24 cellular contexts compared by ENCODE assay signal in the genomic region with DNA sequence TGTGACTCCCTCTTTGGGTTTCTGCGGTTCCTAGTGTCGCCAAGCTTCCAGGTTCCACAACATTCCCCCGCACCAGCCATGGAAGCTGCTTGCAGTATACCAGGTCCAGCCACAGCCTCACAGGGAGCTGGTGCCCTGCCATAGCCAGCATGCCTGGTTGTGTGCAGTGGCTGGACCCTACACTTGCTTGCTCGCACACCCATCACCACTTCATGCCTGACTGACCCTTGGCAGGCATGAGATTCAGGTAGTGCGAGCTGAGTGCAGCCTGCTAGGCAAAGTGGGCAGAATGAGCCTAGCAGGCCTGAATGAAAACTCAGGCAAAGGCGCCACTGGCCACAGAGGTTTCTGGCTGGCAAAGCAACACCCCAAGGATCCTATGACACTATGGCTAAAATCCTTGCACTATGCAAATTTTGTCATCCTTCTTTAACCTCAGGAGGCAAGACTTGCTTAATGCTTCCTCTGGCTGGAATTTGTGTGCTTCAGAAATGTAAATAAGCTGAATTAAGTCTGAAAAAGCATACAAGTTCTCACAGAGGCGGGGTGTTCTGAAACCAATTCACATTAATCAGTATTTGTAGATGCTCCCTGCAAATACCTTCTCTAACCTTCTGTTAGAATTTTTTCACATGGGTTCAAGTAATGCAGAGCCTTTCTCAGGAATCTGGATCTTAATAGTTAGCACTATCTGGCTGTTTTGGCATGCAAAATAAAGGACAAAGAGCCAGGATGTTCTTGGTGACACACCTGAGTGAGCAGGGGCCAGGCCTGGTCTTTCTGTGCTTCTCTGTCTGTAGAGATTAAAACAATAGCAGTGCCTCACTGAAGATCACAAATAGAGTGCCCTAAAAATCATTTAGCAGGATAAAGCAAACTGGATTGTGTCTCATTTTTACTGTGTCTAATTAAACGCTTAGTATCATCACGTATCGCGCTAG.
"Had no signal": no experiment of that assay in that cellular context is flagged by ENCODE, and none has a peak within 500 bp of the region (broad histone marks: within the 10 kb centered on the region; RNA-seq: fewer than 3 reads in every experiment).

No MANE protein-coding gene starts in this region.

- H3K27me3 ChIP-seq: adrenal gland, brain microvascular endothelial cell, foreskin keratinocyte, heart left ventricle, neutrophil, right lobe of liver, testis, uterus had no signal

- H3K4me1 Mint-ChIP-seq: activated naive CD8-positive, alpha-beta T cell treated with anti-CD3 and anti-CD28 coated beads for 36 hours had no signal

- H3K27ac Mint-ChIP-seq: activated naive CD8-positive, alpha-beta T cell treated with anti-CD3 and anti-CD28 coated beads for 36 hours; activated T-cell treated with anti-CD3 and anti-CD28 coated beads, Interleukin-2, amount 50 U/mL, for 72 hours; natural killer cell treated with Interleukin-12 subunit alpha and Interleukin-12 subunit beta and Interleukin-15 and Interleukin-18, amount 100 ng/mL, for 72 hours; T-cell; T-helper 2 cell treated with Interferon-gamma antibody and Interleukin-4, amounts not matched to agents 5 μg/mL and 100 μg/mL, for 36 hours; type B pancreatic cell had no signal

- H3K36me3 ChIP-seq: adrenal gland, brain microvascular endothelial cell, heart left ventricle, left ventricle myocardium inferior, neutrophil, right lobe of liver, uterus had no signal

- H3K4me3 ChIP-seq: adrenal gland, coronary artery, heart left ventricle, left ventricle myocardium inferior, mucosa of descending colon, right lobe of liver, testis, uterus had no signal

- DNase-seq: activated CD4-positive, alpha-beta T cell treated with anti-CD3 and anti-CD28 coated beads for 4 hours; activated CD4-positive, alpha-beta T cell treated with anti-CD3 and anti-CD28 coated beads, Interleukin-2, amount 50 U/mL, for 4 hours; activated naive CD4-positive, alpha-beta T cell; activated naive CD8-positive, alpha-beta T cell treated with anti-CD3 and anti-CD28 coated beads for 36 hours; activated T-cell treated with anti-CD3 and anti-CD28 coated beads for 4 hours; activated T-cell treated with anti-CD3 and anti-CD28 coated beads, Interleukin-2, amount 50 U/mL, for 72 hours; adrenal gland; brain microvascular endothelial cell; foreskin keratinocyte; heart left ventricle; hypothalamus; left ventricle myocardium inferior; mucosa of descending colon; right lobe of liver; stimulated activated CD4-positive, alpha-beta T cell treated with anti-CD3 and anti-CD28 coated beads, Interleukin-2, amount 100 ng/mL, for 48 hours; stimulated activated naive CD8-positive, alpha-beta T cell treated with anti-CD3 and anti-CD28 coated beads, Interleukin-15, Interleukin-2, amounts not matched to agents 100 U/mL and 50 U/mL, for 24 hours; T-cell; testis; uterus had no signal

- H3K4me1 ChIP-seq: adrenal gland, heart left ventricle, left ventricle myocardium inferior, right lobe of liver, testis, uterus had no signal

- H3K27ac ChIP-seq: adrenal gland, brain microvascular endothelial cell, coronary artery, foreskin keratinocyte, heart left ventricle, left ventricle myocardium inferior, neutrophil, right lobe of liver, testis, uterus had no signal

- H3K36me3 Mint-ChIP-seq: activated naive CD8-positive, alpha-beta T cell treated with anti-CD3 and anti-CD28 coated beads for 36 hours; T-cell; type B pancreatic cell had no signal

- H3K4me3 Mint-ChIP-seq: activated naive CD8-positive, alpha-beta T cell treated with anti-CD3 and anti-CD28 coated beads for 36 hours; activated T-cell treated with anti-CD3 and anti-CD28 coated beads, Interleukin-2, amount 50 U/mL, for 72 hours; natural killer cell treated with Interleukin-12 subunit alpha and Interleukin-12 subunit beta and Interleukin-15 and Interleukin-18, amount 100 ng/mL, for 72 hours; T-cell; T-helper 2 cell treated with Interferon-gamma antibody and Interleukin-4, amounts not matched to agents 5 μg/mL and 100 μg/mL, for 36 hours; type B pancreatic cell had no signal

- H3K27me3 Mint-ChIP-seq: activated naive CD8-positive, alpha-beta T cell treated with anti-CD3 and anti-CD28 coated beads for 36 hours; natural killer cell treated with Interleukin-12 subunit alpha and Interleukin-12 subunit beta and Interleukin-15 and Interleukin-18, amount 100 ng/mL, for 72 hours; T-cell had no signal

- H3K9me3 ChIP-seq: adrenal gland, neutrophil, testis, uterus had no signal
